8 cellular contexts compared by ENCODE assay signal in the genomic region with DNA sequence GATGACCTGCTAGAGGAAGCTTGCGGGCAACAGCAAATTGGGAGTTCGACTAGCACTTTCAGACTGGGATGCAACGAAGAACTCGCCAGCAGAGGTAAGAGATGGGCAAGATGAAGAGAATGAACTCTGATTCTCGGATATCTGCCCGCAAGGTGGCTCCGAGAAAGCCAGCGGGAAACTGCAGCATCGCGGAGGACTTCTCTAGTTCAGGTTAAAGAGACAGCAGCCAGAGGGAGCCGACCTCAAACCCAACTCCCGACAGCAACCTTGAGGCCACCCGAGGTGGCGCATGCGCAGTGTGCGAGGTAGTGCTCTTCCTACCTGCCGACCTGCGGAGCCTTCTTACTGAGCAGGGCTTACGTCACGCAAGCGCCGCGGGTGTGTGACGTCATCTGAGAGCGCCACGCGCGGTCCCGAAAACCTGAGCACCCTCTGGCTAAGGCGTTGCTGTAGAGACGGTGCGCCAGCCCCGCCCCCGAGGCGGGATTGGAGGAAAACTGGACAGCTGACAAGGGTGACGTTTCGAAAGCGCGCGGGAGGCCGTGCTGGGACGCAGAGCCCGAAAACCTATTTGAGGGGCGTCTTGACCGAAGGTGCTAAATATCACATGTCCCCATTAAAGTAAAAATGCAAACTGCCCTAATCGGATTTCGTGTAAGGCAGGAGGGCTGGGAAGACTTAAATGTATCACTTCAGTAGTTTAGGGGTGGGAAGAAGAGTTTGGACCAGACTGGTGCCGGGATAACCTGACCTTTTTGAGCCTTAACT.
A peak's percentile ranks its signal among the peaks of the same experiment; 100 is the strongest.
DNase-seq lines count a peak whose midpoint lies in the region; FAIRE-seq and TF ChIP-seq lines count a peak whose summit lies in the region.

No MANE protein-coding gene starts in this region.

- peak; percentile 84 for FAIRE-seq in frontal cortex (lab: Jason Lieb, UNC)

- H3K4me1 ChIP-seq in SJSA1 (replicated peaks) (peaks cover 16% of the 10 kb centered on the region), neuron (ENCODE audit: insufficient read depth, low read length) (peaks cover 11% of the 10 kb centered on the region)

- CTCF ChIA-PET in HEK293T (lab: Yijun Ruan, JAX) = no interaction called here
- CTCF ChIA-PET in activated naive CD4-positive, alpha-beta T cell treated with anti-CD3 and anti-CD28 coated beads for 36 hours (lab: Charles Lee) = interaction anchor here (0.6 to 4.3 kb wide), 5 partner anchors 15 to 162 kb away, joined by 3 to 15 read pairs (median 5); no protein-coding TSS in a partner anchor

- intact Hi-C loops in activated naive CD4-positive, alpha-beta T cell treated with anti-CD3 and anti-CD28 coated beads for 36 hours (cut with micrococcal nuclease) = loop anchor here (1.0 to 2.0 kb wide), 2 partner anchors 111 to 160 kb away; a partner anchor contains a TSS

- peak overlapping the region; percentile 95 for H3K27ac Mint-ChIP-seq in activated naive CD4-positive, alpha-beta T cell treated with anti-CD3 and anti-CD28 coated beads for 36 hours

- H3K9me3 ChIP-seq in SJSA1 (replicated peaks) = no peaks in the 10 kb centered on the region
- no peaks in the 10 kb centered on the region for H3K9me3 ChIP-seq in neuron (ENCODE audit: low read length)

- peaks cover 46% of the 10 kb centered on the region for H3K4me1 Mint-ChIP-seq in activated naive CD4-positive, alpha-beta T cell treated with anti-CD3 and anti-CD28 coated beads for 36 hours (ENCODE audit: low read depth)

- peak overlapping the region; percentile 45 for H3K4me3 ChIP-seq in SJSA1
- peak overlapping the region; percentile 59 for H3K4me3 ChIP-seq in neuron (ENCODE audit: low read length)

- H3K9me3 Mint-ChIP-seq in activated naive CD4-positive, alpha-beta T cell treated with anti-CD3 and anti-CD28 coated beads for 36 hours = no peaks in the 10 kb centered on the region

- H3K27me3 ChIP-seq in SJSA1 (replicated peaks) (no peaks in the 10 kb centered on the region), neuron (ENCODE audit: insufficient read depth, low read length) (no peaks in the 10 kb centered on the region)

- POLR2A ChIA-PET in HEK293T (lab: Yijun Ruan, JAX) = interaction anchor here (0.8 to 2.6 kb wide), 12 partner anchors 9 to 44 kb away, joined by 3 to 12 read pairs (median 4); no protein-coding TSS in a partner anchor

- no peaks in the 10 kb centered on the region for H3K27me3 Mint-ChIP-seq in activated naive CD4-positive, alpha-beta T cell treated with anti-CD3 and anti-CD28 coated beads for 36 hours (ENCODE audit: low read depth)

- DNase-seq in GM03348 (ENCODE audit: low spot score) (peak; percentile 98), HEK293T (ENCODE audit: extremely low spot score) (peak; percentile 99), MV-4-11 (lab: John Stamatoyannopoulos, UW) (peak; percentile 98), SJSA1 (ENCODE audit: low read depth in 1 of 2, low spot score in 2 of 2) (peak; percentile 96 to 98), frontal cortex (ENCODE audit: low spot score in 2 of 2) (peak; percentile 78 to 96), stromal cell of bone marrow (ENCODE audit: low read depth) (peak; percentile 94)
- peak; percentile 100 for DNase-seq in activated naive CD4-positive, alpha-beta T cell treated with anti-CD3 and anti-CD28 coated beads for 36 hours

- H3K36me3 Mint-ChIP-seq in activated naive CD4-positive, alpha-beta T cell treated with anti-CD3 and anti-CD28 coated beads for 36 hours (ENCODE audit: low read depth) = no peaks in the 10 kb centered on the region

- H3K36me3 ChIP-seq in SJSA1 (no peaks in the 10 kb centered on the region), neuron (ENCODE audit: insufficient read depth, low read length) (no peaks in the 10 kb centered on the region)

- peak overlapping the region; percentile 95 for H2AFZ ChIP-seq in neuron (ENCODE audit: low read depth, low read length)

- peak overlapping the region; percentile 98 for H3K4me3 Mint-ChIP-seq in activated naive CD4-positive, alpha-beta T cell treated with anti-CD3 and anti-CD28 coated beads for 36 hours

- peak overlapping the region; percentile 42 for H3K27ac ChIP-seq in SJSA1

TF ChIP-seq in HEK293T, 16 proteins besides CTCF, POLR2A, EP300 and RAD21:
- TF ChIP-seq, protein P1, sequence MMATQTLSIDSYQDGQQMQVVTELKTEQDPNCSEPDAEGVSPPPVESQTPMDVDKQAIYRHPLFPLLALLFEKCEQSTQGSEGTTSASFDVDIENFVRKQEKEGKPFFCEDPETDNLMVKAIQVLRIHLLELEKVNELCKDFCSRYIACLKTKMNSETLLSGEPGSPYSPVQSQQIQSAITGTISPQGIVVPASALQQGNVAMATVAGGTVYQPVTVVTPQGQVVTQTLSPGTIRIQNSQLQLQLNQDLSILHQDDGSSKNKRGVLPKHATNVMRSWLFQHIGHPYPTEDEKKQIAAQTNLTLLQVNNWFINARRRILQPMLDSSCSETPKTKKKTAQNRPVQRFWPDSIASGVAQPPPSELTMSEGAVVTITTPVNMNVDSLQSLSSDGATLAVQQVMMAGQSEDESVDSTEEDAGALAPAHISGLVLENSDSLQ (IDR thresholded peaks at IDR 0.05) = peak; percentile 37; the same call in 1 of the 2 replicates
- no peak for TF ChIP-seq TARDBP (IDR thresholded peaks at IDR 0.05)
- TF ChIP-seq L3MBTL2 (conservative IDR thresholded peaks at IDR 0.05) = peak; percentile 98
- no peak for TF ChIP-seq ELF4 (IDR thresholded peaks at IDR 0.05)

Comparison
In these comparisons a context has a peak if more than half of its experiments do, and no peak if none do; other contexts are left out.
1. Peak in every context shown above with its lines: DNase-seq, H3K4me3 ChIP-seq and H3K27ac ChIP-seq.